In genomic region chr6:111354751-111355150, GRCh38 we compare ENCODE assay signal across 21 cellular contexts.
"Had no signal": no experiment of that assay in that cellular context is flagged by ENCODE, and none has a peak within 500 bp of the region (broad histone marks: within the 10 kb centered on the region; RNA-seq: fewer than 3 reads in every experiment).

No MANE protein-coding gene starts in this region.

- H3K9me3 ChIP-seq: suprapubic skin had no signal

- DNase-seq: activated B cell treated with CpG ODN at 0.5 μM for 24 hours; activated CD4-positive, alpha-beta T cell treated with anti-CD3 and anti-CD28 coated beads for 48 hours; activated CD8-positive, alpha-beta memory T cell treated with anti-CD3 and anti-CD28 coated beads for 24 hours; activated gamma-delta T cell treated with Interleukin-2 at 50 U/mL for 16 hours; amniotic stem cell; central memory CD4-positive, alpha-beta T cell; effector memory CD4-positive, alpha-beta T cell; foreskin fibroblast; immature natural killer cell; mammary epithelial cell; naive thymus-derived CD8-positive, alpha-beta T cell; stimulated activated CD4-positive, alpha-beta T cell treated with anti-CD3 and anti-CD28 coated beads, Interleukin-4, amount 100 ng/mL, for 24 hours; stimulated activated naive CD4-positive, alpha-beta T cell treated with Interleukin-2 at 50 U/mL for 16 hours; T-helper 2 cell had no signal

- H3K4me1 ChIP-seq: parathyroid adenoma, suprapubic skin had no signal

- ATAC-seq: naive thymus-derived CD8-positive, alpha-beta T cell had no signal

- H3K27ac Mint-ChIP-seq: activated B cell treated with CpG ODN at 0.5 μM for 24 hours; activated naive CD8-positive, alpha-beta T cell; dendritic cell treated with granulocyte-macrophage colony-stimulating factor and Interleukin-4, amounts not matched to agents 40 ng/mL and 50 ng/mL, for 4 days; immature natural killer cell; type B pancreatic cell had no signal

- FAIRE-seq: TTC549 had no signal

- H3K9me3 Mint-ChIP-seq: activated B cell treated with CpG ODN at 0.5 μM for 24 hours; dendritic cell treated with granulocyte-macrophage colony-stimulating factor and Interleukin-4, amounts not matched to agents 40 ng/mL and 50 ng/mL, for 4 days; immature natural killer cell; naive thymus-derived CD8-positive, alpha-beta T cell; type B pancreatic cell had no signal

- H3K4me3 Mint-ChIP-seq: activated B cell treated with CpG ODN at 0.5 μM for 24 hours; activated naive CD8-positive, alpha-beta T cell; dendritic cell treated with granulocyte-macrophage colony-stimulating factor and Interleukin-4, amounts not matched to agents 40 ng/mL and 50 ng/mL, for 4 days; immature natural killer cell; naive thymus-derived CD8-positive, alpha-beta T cell; type B pancreatic cell had no signal

- H2AFZ ChIP-seq: parathyroid adenoma had no signal

- H3K27me3 ChIP-seq: suprapubic skin had no signal

- H3K27ac ChIP-seq: parathyroid adenoma, skin epidermis, suprapubic skin had no signal

- H3K4me3 ChIP-seq: skin epidermis, suprapubic skin had no signal

- H3K27me3 Mint-ChIP-seq: activated B cell treated with CpG ODN at 0.5 μM for 24 hours; activated naive CD8-positive, alpha-beta T cell; dendritic cell treated with granulocyte-macrophage colony-stimulating factor and Interleukin-4, amounts not matched to agents 40 ng/mL and 50 ng/mL, for 4 days; naive thymus-derived CD8-positive, alpha-beta T cell; type B pancreatic cell had no signal

- H3K9ac ChIP-seq: parathyroid adenoma had no signal

- H3K4me1 Mint-ChIP-seq: activated B cell treated with CpG ODN at 0.5 μM for 24 hours; immature natural killer cell; naive thymus-derived CD8-positive, alpha-beta T cell had no signal

- H3K79me2 ChIP-seq: parathyroid adenoma had no signal
